In the genomic region with DNA sequence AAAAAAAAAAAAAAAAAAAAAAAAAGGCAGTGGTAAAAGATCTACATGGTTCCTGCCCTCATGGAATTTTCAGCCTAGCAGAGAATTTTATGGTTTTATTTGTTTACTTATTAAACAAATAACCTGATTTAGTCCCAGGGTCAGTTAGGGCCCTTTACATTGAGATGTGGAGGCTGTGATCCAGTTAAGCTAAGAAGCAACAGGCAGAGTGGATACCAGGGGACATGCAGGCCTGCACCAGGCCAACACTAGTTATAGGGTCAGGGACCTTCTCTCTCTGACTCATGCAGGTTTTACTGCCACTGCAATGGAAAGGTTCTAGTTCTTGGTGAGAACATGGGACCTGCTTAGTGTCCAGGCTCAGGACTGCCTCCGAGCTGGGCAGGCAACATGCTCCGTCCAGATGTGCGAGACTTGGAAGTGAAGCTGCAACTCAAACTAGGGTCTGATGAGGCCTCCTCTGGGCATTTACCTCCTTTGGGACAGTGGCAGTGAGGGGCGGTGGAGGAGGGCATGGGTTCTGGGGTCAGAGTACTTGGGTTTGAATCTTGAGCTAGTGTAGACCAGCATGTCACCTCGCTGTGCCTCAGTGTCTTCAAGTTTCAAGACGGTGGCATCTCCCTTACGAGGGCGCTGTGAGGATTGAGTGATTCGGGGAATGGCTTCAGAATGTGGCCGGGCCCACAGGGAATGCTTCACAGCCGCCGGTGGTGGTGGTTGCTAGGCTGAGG, we compare ENCODE assay signal across 16 cellular contexts.
DNase-seq lines count a peak whose midpoint lies in the region; FAIRE-seq and TF ChIP-seq lines count a peak whose summit lies in the region.
"Had no signal": no experiment of that assay in that cellular context is flagged by ENCODE, and none has a peak within 500 bp of the region (broad histone marks: within the 10 kb centered on the region; RNA-seq: fewer than 3 reads in every experiment).

No MANE protein-coding gene starts in this region.

- DNase-seq in M059J (ENCODE audit: low read depth) (peak; percentile 3), kidney (no peak), DMS 273 treated with DMSO at 0.1 percent for 48 hours (lab: John Stamatoyannopoulos, UW) (no peak), NCI-H1436 (lab: John Stamatoyannopoulos, UW) (no peak), hypothalamus (lab: John Stamatoyannopoulos, UW) (no peak)
- no peak for DNase-seq in activated naive CD8-positive, alpha-beta T cell treated with anti-CD3 and anti-CD28 coated beads for 36 hours
- DNase-seq: AML-193; CD4-positive, alpha-beta T cell; IMR-90; Kasumi-1; NCI-H524; NK-92 treated with Interleukin-12 subunit alpha and Interleukin-12 subunit beta, amount 100 ng/mL, for 24 hours; OCI-M1 had no signal

- no peak overlapping the region for H3K4me3 Mint-ChIP-seq in activated naive CD8-positive, alpha-beta T cell treated with anti-CD3 and anti-CD28 coated beads for 36 hours
- H3K4me3 Mint-ChIP-seq: CD4-positive, alpha-beta T cell had no signal

- H3K4me3 ChIP-seq in kidney (ENCODE audit: low read length in 2 of 2), result no peak overlapping the region
- H3K4me3 ChIP-seq in neutrophil (ENCODE audit: low read depth in 1 of 2, low read length in 1 of 2), result no peak overlapping the region
- H3K4me3 ChIP-seq: HAP-1 had no signal

- peaks cover 3% of the 10 kb centered on the region for H3K4me1 Mint-ChIP-seq in activated naive CD8-positive, alpha-beta T cell treated with anti-CD3 and anti-CD28 coated beads for 36 hours

- no peaks in the 10 kb centered on the region for H3K9me3 ChIP-seq in kidney (ENCODE audit: control insufficient read depth in 1 of 2, low read length in 2 of 2)
- no peaks in the 10 kb centered on the region for H3K9me3 ChIP-seq in neutrophil
- H3K9me3 ChIP-seq: HAP-1 had no signal

- H3K9ac ChIP-seq in kidney (ENCODE audit: low read length in 2 of 2), result peak overlapping the region in 1 of 2 donors; percentile 44

- H3K27ac Mint-ChIP-seq in activated naive CD8-positive, alpha-beta T cell treated with anti-CD3 and anti-CD28 coated beads for 36 hours, result no peak overlapping the region
- H3K27ac Mint-ChIP-seq: CD4-positive, alpha-beta T cell had no signal

- H3K27ac ChIP-seq in C4-2B (peak overlapping the region; percentile 57), kidney (ENCODE audit: low read depth in 2 of 2, low read length in 2 of 2) (peak overlapping the region; percentile 87 to 93), neutrophil (peak overlapping the region; percentile 40)

- H3K36me3 ChIP-seq in kidney (ENCODE audit: control insufficient read depth in 1 of 2, insufficient read depth in 2 of 2, low read length in 2 of 2) (no peaks in the 10 kb centered on the region), neutrophil (no peaks in the 10 kb centered on the region)
- H3K36me3 ChIP-seq: HAP-1 had no signal

- H3K27me3 ChIP-seq in neutrophil, result no peaks in the 10 kb centered on the region

- no peaks in the 10 kb centered on the region for H3K9me3 Mint-ChIP-seq in activated naive CD8-positive, alpha-beta T cell treated with anti-CD3 and anti-CD28 coated beads for 36 hours
- H3K9me3 Mint-ChIP-seq: CD4-positive, alpha-beta T cell had no signal

- intact Hi-C loops in kidney (cut with DNase I), result no loop called here

- no peaks in the 10 kb centered on the region for H3K36me3 Mint-ChIP-seq in activated naive CD8-positive, alpha-beta T cell treated with anti-CD3 and anti-CD28 coated beads for 36 hours

- no peaks in the 10 kb centered on the region for H3K27me3 Mint-ChIP-seq in activated naive CD8-positive, alpha-beta T cell treated with anti-CD3 and anti-CD28 coated beads for 36 hours
- H3K27me3 Mint-ChIP-seq: CD4-positive, alpha-beta T cell had no signal

- FAIRE-seq in kidney (lab: Jason Lieb, UNC), result no peak

- H3K4me1 ChIP-seq in kidney (ENCODE audit: control insufficient read depth in 1 of 2, insufficient read depth in 1 of 2, low read depth in 1 of 2, low read length in 2 of 2), result peaks cover 37 to 40% of the 10 kb centered on the region in 2 donors
- H3K4me1 ChIP-seq in neutrophil (ENCODE audit: control insufficient read depth in 1 of 2, insufficient read depth in 1 of 2, low read depth in 1 of 2, low read length in 1 of 2), result peaks cover 28 to 31% of the 10 kb centered on the region in 2 experiments
- H3K4me1 ChIP-seq: HAP-1 had no signal

- TF ChIP-seq CTCF in C4-2B (conservative IDR thresholded peaks at IDR 0.05) (no peak), kidney (IDR thresholded peaks at IDR 0.05; ENCODE audit: borderline replicate concordance, extremely low read depth, insufficient read depth) (no peak), neutrophil (IDR thresholded peaks at IDR 0.05) (no peak)

Comparison
In these comparisons a context has a peak if more than half of its experiments do, and no peak if none do; other contexts are left out.
1. H3K27ac ChIP-seq: peak in every context shown above with its lines; median percentile 90 in kidney; 57 in C4-2B; 40 in neutrophil.